8 cellular contexts compared by ENCODE assay signal in genomic region chr12:31362115-31362758, GRCh38. TPM values are rescaled to one million over a fixed set of nuclear protein-coding genes. Genes with fewer than 3 reads are reported as not detected.
DNase-seq lines count a peak whose midpoint lies in the region; ATAC-seq and TF ChIP-seq lines count a peak whose summit lies in the region.

No MANE protein-coding gene starts in this region.

- DNase-seq in activated CD4-positive, alpha-beta T cell treated with anti-CD3 and anti-CD28 coated beads for 36 hours, result peak; percentile 15
- no peak for DNase-seq in activated CD4-positive, alpha-beta T cell treated with anti-CD3 and anti-CD28 coated beads, Interleukin-2, amount 50 U/mL, for 4 hours
- DNase-seq in NCI-H1694 treated with DMSO at 0.1 percent for 48 hours (lab: John Stamatoyannopoulos, UW), result peak; percentile 84
- DNase-seq in activated naive CD4-positive, alpha-beta T cell treated with anti-CD3 and anti-CD28 coated beads, Interleukin-2, amount 50 U/mL, for 72 hours (ENCODE audit: low spot score in 2 of 2), result peak in 1 of 2 donors; percentile 11
- DNase-seq in GM10248 (ENCODE audit: extremely low spot score), result no peak

- intact Hi-C loops in activated CD4-positive, alpha-beta T cell treated with anti-CD3 and anti-CD28 coated beads for 36 hours (cut with DNase I, micrococcal nuclease), result loop anchor here (1.0 to 5.0 kb wide), 4 partner anchors 36 to 245 kb away; partner anchors contain the start of gene SINHCAF (in 1 of the 2)

- CTCF ChIA-PET in activated CD4-positive, alpha-beta T cell treated with anti-CD3 and anti-CD28 coated beads for 36 hours (lab: Charles Lee), result interaction anchor here (0.7 to 2.9 kb wide), 4 partner anchors 14 to 274 kb away, joined by 3 to 10 read pairs (median 4); no protein-coding TSS in a partner anchor
- CTCF ChIA-PET in GM10248 (lab: Yijun Ruan, JAX), result interaction anchor here (0.8 to 3.3 kb wide), 14 partner anchors 10 to 119 kb away, joined by 3 to 28 read pairs (median 6); no protein-coding TSS in a partner anchor

- peaks cover 14% of the 10 kb centered on the region for H3K4me1 Mint-ChIP-seq in activated CD4-positive, alpha-beta T cell treated with anti-CD3 and anti-CD28 coated beads for 36 hours
- H3K4me1 Mint-ChIP-seq in nephron, result peaks cover 15% of the 10 kb centered on the region

- no peaks in the 10 kb centered on the region for H3K36me3 Mint-ChIP-seq in activated CD4-positive, alpha-beta T cell treated with anti-CD3 and anti-CD28 coated beads for 36 hours (ENCODE audit: low read depth)
- H3K36me3 Mint-ChIP-seq in activated naive CD4-positive, alpha-beta T cell treated with anti-CD3 and anti-CD28 coated beads, Interleukin-2, amount 50 U/mL, for 72 hours, result no peaks in the 10 kb centered on the region
- no peaks in the 10 kb centered on the region for H3K36me3 Mint-ChIP-seq in nephron (ENCODE audit: low read depth)

- no peaks in the 10 kb centered on the region for H3K9me3 Mint-ChIP-seq in activated CD4-positive, alpha-beta T cell treated with anti-CD3 and anti-CD28 coated beads for 36 hours (ENCODE audit: low read depth)
- H3K9me3 Mint-ChIP-seq in activated naive CD4-positive, alpha-beta T cell treated with anti-CD3 and anti-CD28 coated beads, Interleukin-2, amount 50 U/mL, for 72 hours, result no peaks in the 10 kb centered on the region
- H3K9me3 Mint-ChIP-seq in nephron, result no peaks in the 10 kb centered on the region

- POLR2A ChIA-PET in activated CD4-positive, alpha-beta T cell treated with anti-CD3 and anti-CD28 coated beads for 36 hours (lab: Charles Lee), result no interaction called here
- POLR2A ChIA-PET in GM10248 (lab: Yijun Ruan, JAX), result no interaction called here

- ATAC-seq in activated CD4-positive, alpha-beta T cell treated with anti-CD3 and anti-CD28 coated beads for 36 hours, result peak; percentile 37
- ATAC-seq in HG02840 (IDR thresholded peaks at IDR 0.05; ENCODE audit: low FRiP score, unreplicated experiment) (peak; percentile 22), GM18873 (IDR thresholded peaks at IDR 0.05; ENCODE audit: low FRiP score, unreplicated experiment) (no peak)
- peak; percentile 54 to 61 for ATAC-seq in activated naive CD4-positive, alpha-beta T cell treated with anti-CD3 and anti-CD28 coated beads, Interleukin-2, amount 50 U/mL, for 72 hours

- H3K27me3 Mint-ChIP-seq in activated CD4-positive, alpha-beta T cell treated with anti-CD3 and anti-CD28 coated beads for 36 hours, result no peaks in the 10 kb centered on the region
- peaks cover 10% of the 10 kb centered on the region for H3K27me3 Mint-ChIP-seq in nephron (ENCODE audit: low read depth)

- TF ChIP-seq CTCF in nephron (IDR thresholded peaks at IDR 0.05; ENCODE audit: unreplicated experiment in 3 of 3), result no peak
- TF ChIP-seq CTCF in GM10248 (IDR thresholded peaks at IDR 0.05; ENCODE audit: control extremely low read depth, extremely low read depth, low read depth, missing control alignments), result no peak

- peak overlapping the region; percentile 45 for H3K4me3 Mint-ChIP-seq in activated CD4-positive, alpha-beta T cell treated with anti-CD3 and anti-CD28 coated beads for 36 hours
- peak overlapping the region in 2 of 3 experiments; percentile 15 to 40 for H3K4me3 Mint-ChIP-seq in nephron

- H3K27ac Mint-ChIP-seq in activated CD4-positive, alpha-beta T cell treated with anti-CD3 and anti-CD28 coated beads for 36 hours, result peak overlapping the region; percentile 70
- peak overlapping the region; percentile 46 to 94 for H3K27ac Mint-ChIP-seq in activated naive CD4-positive, alpha-beta T cell treated with anti-CD3 and anti-CD28 coated beads, Interleukin-2, amount 50 U/mL, for 72 hours
- peak overlapping the region; percentile 69 to 93 (median 84) for H3K27ac Mint-ChIP-seq in nephron

RNA-seq across cellular contexts. Expression of gene SINHCAF, which starts 36.3 kb away (rescaled TPM):
- total RNA-seq in activated CD4-positive, alpha-beta T cell treated with anti-CD3 and anti-CD28 coated beads for 36 hours, result 100 to 1,000 TPM; 187 to 211 TPM
- 100 to 1,000 TPM; 162 to 190 TPM for total RNA-seq in activated naive CD4-positive, alpha-beta T cell treated with anti-CD3 and anti-CD28 coated beads, Interleukin-2, amount 50 U/mL, for 72 hours

Comparison
In these comparisons a context has a peak if more than half of its experiments do, and no peak if none do; other contexts are left out.
1. DNase-seq: peak in activated CD4-positive, alpha-beta T cell treated with anti-CD3 and anti-CD28 coated beads for 36 hours (single experiment) and NCI-H1694 treated with DMSO at 0.1 percent for 48 hours (single experiment); none in activated CD4-positive, alpha-beta T cell treated with anti-CD3 and anti-CD28 coated beads, Interleukin-2, amount 50 U/mL, for 4 hours (0 of 2) and GM10248 (single experiment).
2. Peak in every context shown above with its lines, with median percentiles within 50 percentile points of each other: H3K27ac Mint-ChIP-seq.